ENCODE assay signal across 26 cellular contexts in the genomic region with DNA sequence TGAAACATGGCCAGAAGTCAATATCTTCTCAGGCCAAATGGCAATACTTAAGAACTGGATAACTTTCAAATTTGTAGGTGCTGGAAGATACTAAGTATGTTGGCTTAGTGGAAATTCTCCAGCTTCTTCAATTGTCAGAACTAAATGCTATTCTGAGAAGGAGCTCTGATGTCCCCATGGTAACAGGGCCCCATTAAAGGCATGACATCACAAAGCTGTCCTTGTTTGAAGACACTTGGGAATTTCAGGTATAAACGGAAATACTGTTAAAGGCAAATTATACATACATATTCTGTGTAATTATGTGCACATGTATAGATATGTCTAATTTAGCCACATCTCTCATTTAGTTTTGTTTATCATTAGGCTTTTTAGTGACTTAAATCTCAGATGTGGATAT.
"Had no signal": no experiment of that assay in that cellular context is flagged by ENCODE, and none has a peak within 500 bp of the region (broad histone marks: within the 10 kb centered on the region; RNA-seq: fewer than 3 reads in every experiment).

No MANE protein-coding gene starts in this region.

- H3K79me2 ChIP-seq: parathyroid adenoma had no signal

- H2AFZ ChIP-seq: neural progenitor cell, parathyroid adenoma had no signal

- H3K27ac ChIP-seq: left lung, lower lobe of right lung, neural progenitor cell, neutrophil, parathyroid adenoma, psoas muscle, right atrium auricular region, right lobe of liver, stomach, testis, thyroid gland, transverse colon, upper lobe of left lung, vagina had no signal

- H3K4me2 ChIP-seq: neural progenitor cell, smooth muscle cell had no signal

- DNase-seq: immature natural killer cell; kidney; left colon; left lung; lower lobe of right lung; mammary epithelial cell; mesenchymal stem cell; naive thymus-derived CD8-positive, alpha-beta T cell; occipital lobe; psoas muscle; right lobe of liver; stimulated activated CD4-positive, alpha-beta T cell treated with anti-CD3 and anti-CD28 coated beads, Interleukin-2, amount 100 ng/mL, for 24 hours; stimulated activated CD4-positive, alpha-beta T cell treated with anti-CD3 and anti-CD28 coated beads, Interleukin-4, amount 100 ng/mL, for 1 hour; stimulated activated naive B cell treated with anti-CD40 and anti-IgM and Interleukin-4, amounts not matched to agents 10 μg/mL and 1 μg/mL and 100 μg/mL, for 72 hours; stimulated activated naive CD8-positive, alpha-beta T cell treated with anti-CD3 and anti-CD28 coated beads, Interleukin-15, Interleukin-2, amounts not matched to agents 100 U/mL and 50 U/mL, for 24 hours; stomach; testis; thyroid gland; transverse colon; upper lobe of left lung had no signal

- H3K4me3 ChIP-seq: left lung, lower lobe of right lung, neural progenitor cell, psoas muscle, right atrium auricular region, right lobe of liver, smooth muscle cell, stomach, testis, thyroid gland, transverse colon, upper lobe of left lung, vagina had no signal

- H3K36me3 ChIP-seq: left lung, lower lobe of right lung, neural progenitor cell, neutrophil, right atrium auricular region, right lobe of liver, stomach, thyroid gland, transverse colon, upper lobe of left lung, vagina had no signal

- H3K27me3 ChIP-seq: left lung, neural progenitor cell, neutrophil, right atrium auricular region, right lobe of liver, stomach, testis, thyroid gland, transverse colon, upper lobe of left lung, vagina had no signal

- H3K9ac ChIP-seq: neural progenitor cell, parathyroid adenoma had no signal

- H3K9me3 ChIP-seq: left lung, lower lobe of right lung, neutrophil, psoas muscle, right atrium auricular region, right lobe of liver, stomach, testis, thyroid gland, transverse colon, upper lobe of left lung, vagina had no signal
